9 cellular contexts compared by ENCODE assay signal in the genomic region with DNA sequence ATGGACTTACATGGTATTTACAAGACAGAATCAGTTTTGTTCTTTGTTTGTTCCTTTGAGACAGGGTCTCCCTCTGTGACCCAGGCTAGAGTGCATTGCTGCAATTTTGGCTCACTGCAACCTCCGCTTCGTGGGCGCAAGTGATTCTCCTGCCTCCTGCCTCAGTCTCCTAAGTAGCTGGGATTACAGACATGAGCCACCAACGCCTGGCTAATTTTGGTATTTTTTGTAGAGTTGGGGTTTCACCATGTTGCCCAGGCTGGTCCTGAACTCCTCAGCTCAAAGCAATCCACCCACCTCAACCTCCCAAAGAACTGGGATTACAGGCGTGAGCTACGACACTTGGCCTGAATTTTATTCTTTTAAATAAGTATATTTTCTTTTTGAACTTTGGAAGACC.
"Had no signal": no experiment of that assay in that cellular context is flagged by ENCODE, and none has a peak within 500 bp of the region (broad histone marks: within the 10 kb centered on the region; RNA-seq: fewer than 3 reads in every experiment).

No MANE protein-coding gene starts in this region.

- ATAC-seq: HCT116, K562 had no signal

- H3K27ac ChIP-seq: GM23248 had no signal

- H3K9me3 Mint-ChIP-seq: HFFc6 had no signal

- H3K9me3 ChIP-seq: HAP-1 had no signal

- H3K4me3 Mint-ChIP-seq: HFFc6 had no signal

- FAIRE-seq: HTR-8/SVneo, K562 had no signal

- H3K4me3 ChIP-seq: GM23248, HAP-1, K562 had no signal

- DNase-seq: GM23248, GOT3, H7, HFFc6, IMR-90 had no signal
